11 cellular contexts compared by ENCODE assay signal in the genomic region with DNA sequence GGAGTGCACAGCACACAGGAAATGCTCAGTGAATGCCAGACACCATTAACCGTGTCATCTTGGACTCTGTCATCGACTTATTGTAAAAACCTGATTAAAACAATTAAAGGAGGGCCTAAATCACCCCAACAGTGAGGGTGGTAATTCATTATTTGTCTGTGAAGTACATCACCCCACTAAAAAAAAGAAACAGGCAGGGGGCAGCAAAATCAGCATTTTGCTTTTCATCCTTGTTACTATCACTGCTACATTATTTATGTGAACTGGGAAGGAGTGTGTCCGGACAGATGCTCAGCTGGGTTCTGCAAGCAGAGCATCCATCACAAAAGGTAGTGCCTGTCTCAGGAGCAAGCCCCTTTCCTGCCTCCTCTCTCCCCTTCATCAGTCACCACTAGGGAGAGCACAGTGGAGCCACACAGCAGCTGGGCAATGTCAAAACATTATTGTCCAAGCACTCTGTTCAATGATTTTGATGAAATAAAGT.
DNase-seq lines count a peak whose midpoint lies in the region; ATAC-seq and TF ChIP-seq lines count a peak whose summit lies in the region.
"Had no signal": no experiment of that assay in that cellular context is flagged by ENCODE, and none has a peak within 500 bp of the region (broad histone marks: within the 10 kb centered on the region; RNA-seq: fewer than 3 reads in every experiment).

No MANE protein-coding gene starts in this region.

- H3K23ac ChIP-seq in trophoblast cell (ENCODE audit: low read length) = no peak overlapping the region

- H4K20me1 ChIP-seq in KMS-11 (ENCODE audit: insufficient read depth) = no peaks in the 10 kb centered on the region

- H4K12ac ChIP-seq in trophoblast cell (ENCODE audit: low read depth, low read length) = no peak overlapping the region

- no peaks in the 10 kb centered on the region for H3K79me1 ChIP-seq in trophoblast cell (ENCODE audit: low read length)

- H3K27ac ChIP-seq in KMS-11 (no peak overlapping the region), trophoblast cell (ENCODE audit: low read depth, low read length) (no peak overlapping the region)

- H3K9me3 ChIP-seq in trophoblast cell (ENCODE audit: insufficient read depth, low read depth, low read length) = no peaks in the 10 kb centered on the region
- H3K9me3 ChIP-seq: sigmoid colon had no signal

- no peak overlapping the region for H2BK12ac ChIP-seq in trophoblast cell (ENCODE audit: low read length)

- H2BK5ac ChIP-seq in trophoblast cell (ENCODE audit: low read depth, low read length, poor library complexity) = no peak overlapping the region

- H3K9me3 Mint-ChIP-seq in chondrocyte (ENCODE audit: low read depth) (no peaks in the 10 kb centered on the region), nephron progenitor cell (peaks cover 3% of the 10 kb centered on the region)
- H3K9me3 Mint-ChIP-seq: activated naive CD8-positive, alpha-beta T cell treated with anti-CD3 and anti-CD28 coated beads, Interleukin-2, amount 50 U/mL, for 24 hours had no signal

- H3K36me3 ChIP-seq in GM06990 (ENCODE audit: control insufficient read depth, insufficient read depth, low read length) (no peaks in the 10 kb centered on the region), KMS-11 (ENCODE audit: insufficient read depth) (no peaks in the 10 kb centered on the region), trophoblast cell (ENCODE audit: control insufficient read depth in 1 of 2, insufficient read depth in 2 of 2, low read length in 2 of 2) (no peaks in the 10 kb centered on the region)
- H3K36me3 ChIP-seq: sigmoid colon had no signal

- no peak overlapping the region for H2AFZ ChIP-seq in KMS-11 (ENCODE audit: low read depth)
- no peak overlapping the region for H2AFZ ChIP-seq in trophoblast cell (ENCODE audit: insufficient read depth, low read length, poor library complexity)

- WGBS in trophoblast cell (ENCODE audit: extremely low coverage, insufficient coverage, insufficient read length) = no CpG with 5 or more reads among the region's 3 CpGs

- DNase-seq in GM06990 (ENCODE audit: extremely low read depth, insufficient read length) (no peak), chondrocyte (ENCODE audit: low spot score) (no peak), nephron progenitor cell (no peak), GDM1 (lab: John Stamatoyannopoulos, UW) (no peak), NCI-H2107 treated with DMSO at 0.1 percent for 48 hours (lab: John Stamatoyannopoulos, UW; ENCODE audit: unreplicated experiment) (no peak), trophoblast cell (no peak)
- DNase-seq: activated naive CD8-positive, alpha-beta T cell treated with anti-CD3 and anti-CD28 coated beads, Interleukin-2, amount 50 U/mL, for 24 hours; sigmoid colon had no signal

- H2AK5ac ChIP-seq in trophoblast cell (ENCODE audit: low read length) = no peak overlapping the region

- no peaks in the 10 kb centered on the region for H3K27me3 Mint-ChIP-seq in chondrocyte (ENCODE audit: low read depth)
- no peaks in the 10 kb centered on the region for H3K27me3 Mint-ChIP-seq in nephron progenitor cell (ENCODE audit: low read depth, poor library complexity)
- H3K27me3 Mint-ChIP-seq: activated naive CD8-positive, alpha-beta T cell treated with anti-CD3 and anti-CD28 coated beads, Interleukin-2, amount 50 U/mL, for 24 hours had no signal

- H3K4me2 ChIP-seq in KMS-11 (no peak overlapping the region), trophoblast cell (ENCODE audit: low read length) (no peak overlapping the region)

- no peak overlapping the region for H2BK120ac ChIP-seq in trophoblast cell (ENCODE audit: insufficient read depth, low read length, poor library complexity)

- H3K4me1 ChIP-seq in KMS-11 (ENCODE audit: low read depth, poor library complexity, severe bottlenecking) (peaks cover 29% of the 10 kb centered on the region), trophoblast cell (ENCODE audit: control insufficient read depth in 1 of 2, insufficient read depth in 2 of 2, low read length in 2 of 2) (no peaks in the 10 kb centered on the region)

- H3K27me3 ChIP-seq in GM06990 (replicated peaks; ENCODE audit: control insufficient read depth, insufficient read depth, low read length) = no peaks in the 10 kb centered on the region
- H3K27me3 ChIP-seq in KMS-11 (ENCODE audit: insufficient read depth, low read depth) = no peaks in the 10 kb centered on the region
- H3K27me3 ChIP-seq in trophoblast cell (ENCODE audit: insufficient read depth, low read length) = no peaks in the 10 kb centered on the region
- H3K27me3 ChIP-seq: sigmoid colon had no signal

- H3K4me3 Mint-ChIP-seq in chondrocyte (ENCODE audit: unreplicated experiment) = no peak overlapping the region
- H3K4me3 Mint-ChIP-seq in nephron progenitor cell = no peak overlapping the region
- H3K4me3 Mint-ChIP-seq: activated naive CD8-positive, alpha-beta T cell treated with anti-CD3 and anti-CD28 coated beads, Interleukin-2, amount 50 U/mL, for 24 hours had no signal

- H4K91ac ChIP-seq in trophoblast cell (ENCODE audit: low read depth, low read length) = no peak overlapping the region

- H3K18ac ChIP-seq in trophoblast cell (ENCODE audit: low read length) = no peak overlapping the region

- H3K4me1 Mint-ChIP-seq in chondrocyte (ENCODE audit: low read depth) (peaks cover 10% of the 10 kb centered on the region), nephron progenitor cell (peaks cover 80% of the 10 kb centered on the region)

- no peak overlapping the region for H3K9ac ChIP-seq in KMS-11
- no peak overlapping the region for H3K9ac ChIP-seq in trophoblast cell (ENCODE audit: low read length)

- no peak overlapping the region for H3K14ac ChIP-seq in trophoblast cell (ENCODE audit: low read length)

- H3K36me3 Mint-ChIP-seq in chondrocyte (ENCODE audit: low read depth) = no peaks in the 10 kb centered on the region
- peaks cover 25% of the 10 kb centered on the region for H3K36me3 Mint-ChIP-seq in nephron progenitor cell (ENCODE audit: low read depth)

- H3K4me3 ChIP-seq in GM06990 (replicated peaks; ENCODE audit: low read depth, low read length) = no peak overlapping the region
- no peak overlapping the region for H3K4me3 ChIP-seq in KMS-11 (IDR thresholded peaks at IDR 0.05; ENCODE audit: insufficient read depth, low read depth, low read length)
- no peak overlapping the region for H3K4me3 ChIP-seq in trophoblast cell (ENCODE audit: low read depth, low read length)
- H3K4me3 ChIP-seq: sigmoid colon had no signal

- no peak overlapping the region for H4K8ac ChIP-seq in trophoblast cell (ENCODE audit: low read depth, low read length)

- peak; percentile 31 for TF ChIP-seq CTCF in GM06990 (IDR thresholded peaks at IDR 0.05; ENCODE audit: insufficient read depth, low read length, poor library complexity, severe bottlenecking)
- peak; percentile 43 for TF ChIP-seq CTCF in KMS-11 (conservative IDR thresholded peaks at IDR 0.05; ENCODE audit: low read depth, low read length)
- TF ChIP-seq CTCF in chondrocyte (IDR thresholded peaks at IDR 0.05) = peak; percentile 69
- TF ChIP-seq CTCF in nephron progenitor cell (IDR thresholded peaks at IDR 0.05) = no peak

- no peak overlapping the region for H3K4ac ChIP-seq in trophoblast cell (ENCODE audit: low read depth, low read length)

- H3K27ac Mint-ChIP-seq in chondrocyte (ENCODE audit: unreplicated experiment) (no peak overlapping the region), nephron progenitor cell (peak overlapping the region; percentile 33)
- H3K27ac Mint-ChIP-seq: activated naive CD8-positive, alpha-beta T cell treated with anti-CD3 and anti-CD28 coated beads, Interleukin-2, amount 50 U/mL, for 24 hours had no signal

- ATAC-seq in HG03097 (IDR thresholded peaks at IDR 0.05; ENCODE audit: low FRiP score, unreplicated experiment) = no peak
- ATAC-seq: activated naive CD8-positive, alpha-beta T cell treated with anti-CD3 and anti-CD28 coated beads, Interleukin-2, amount 50 U/mL, for 24 hours; left lobe of liver had no signal

- no peaks in the 10 kb centered on the region for H3K79me2 ChIP-seq in KMS-11 (ENCODE audit: insufficient read depth, low read depth)
- no peaks in the 10 kb centered on the region for H3K79me2 ChIP-seq in trophoblast cell (ENCODE audit: control insufficient read depth, insufficient read depth, low read length, poor library complexity)
